Comparison of ENCODE assay signal across 1 cellular context in the genomic region with DNA sequence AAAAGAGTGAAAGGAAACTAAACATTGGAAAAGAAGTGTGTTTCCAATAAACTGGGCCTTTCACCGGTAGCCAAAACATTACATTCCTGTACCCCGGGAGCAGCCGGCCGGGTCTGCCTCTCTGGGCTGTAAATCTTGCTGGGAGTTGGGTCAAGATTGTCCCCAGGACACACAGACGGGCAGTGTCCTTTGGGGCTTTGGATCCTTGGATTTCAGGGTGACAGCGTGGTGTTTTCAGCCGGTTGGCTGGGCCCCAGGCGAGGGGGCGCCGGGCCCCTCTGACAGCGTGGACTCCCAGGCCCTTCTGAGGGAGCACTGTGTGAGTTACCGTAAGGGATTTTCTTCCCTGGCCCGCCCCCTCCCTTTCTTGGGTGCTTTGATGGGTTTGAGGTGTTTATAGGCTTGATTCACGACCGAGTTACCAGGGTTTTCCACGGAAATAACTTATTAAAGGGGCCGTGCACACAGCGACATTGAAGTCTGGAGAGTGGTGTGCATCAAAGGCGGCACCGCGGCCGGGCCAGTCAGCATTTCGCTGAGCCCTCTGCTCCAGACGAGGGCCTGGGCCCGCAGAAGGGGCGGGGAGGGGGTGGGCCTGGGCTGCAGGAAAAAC.
TF ChIP-seq lines count a peak whose summit lies in the region.

No MANE protein-coding gene starts in this region.

TF ChIP-seq in GM23338, 12 proteins besides CTCF, POLR2A, EP300 and RAD21 (continued from another document):
- TF ChIP-seq EZH2phosphoT487 (IDR thresholded peaks at IDR 0.05; ENCODE audit: unreplicated experiment), result no peak
